9 cellular contexts compared by ENCODE assay signal in the genomic region with DNA sequence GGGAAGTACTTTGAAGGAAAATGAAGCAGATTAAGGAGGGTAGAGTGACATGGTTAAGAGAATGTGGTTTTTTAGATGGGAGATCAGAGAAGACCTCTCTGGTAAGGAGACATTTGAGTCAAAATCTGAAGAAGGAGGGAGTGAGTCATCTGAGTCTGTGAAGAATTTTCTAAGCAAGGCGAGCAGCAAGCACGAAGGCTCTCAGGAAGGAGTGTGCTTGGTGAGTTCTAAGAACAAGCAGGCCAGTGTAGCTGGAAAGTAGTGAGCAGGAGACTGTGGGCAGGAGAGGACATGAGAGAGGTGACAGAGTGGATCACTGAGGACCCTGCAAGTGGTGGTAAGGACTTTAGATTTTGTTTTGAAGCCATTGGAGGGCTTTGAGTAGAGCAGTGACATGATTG.
A peak's percentile ranks its signal among the peaks of the same experiment; 100 is the strongest.
DNase-seq lines count a peak whose midpoint lies in the region; ATAC-seq lines count a peak whose summit lies in the region.
"Had no signal": no experiment of that assay in that cellular context is flagged by ENCODE, and none has a peak within 500 bp of the region (broad histone marks: within the 10 kb centered on the region; RNA-seq: fewer than 3 reads in every experiment).

No MANE protein-coding gene starts in this region.

- peak; percentile 66 for DNase-seq in ELR (ENCODE audit: low read depth)
- peak; percentile 17 for DNase-seq in activated T-cell treated with anti-CD3 and anti-CD28 coated beads for 4 hours
- DNase-seq in renal cortical epithelial cell (ENCODE audit: low read depth), result peak; percentile 57
- DNase-seq in ecto neural progenitor cell (ENCODE audit: low spot score), result no peak
- DNase-seq in 8988T, result no peak
- DNase-seq in sciatic nerve (ENCODE audit: low spot score), result no peak
- DNase-seq in T1000 (lab: John Stamatoyannopoulos, UW), result no peak

- intact Hi-C loops in sciatic nerve (cut with DNase I), result no loop called here

- peak; percentile 78 for ATAC-seq in HG02884 (IDR thresholded peaks at IDR 0.05; ENCODE audit: unreplicated experiment)
- no peak for ATAC-seq in sciatic nerve
- ATAC-seq: HCT116 had no signal

Comparison
In these comparisons a context has a peak if more than half of its experiments do, and no peak if none do; other contexts are left out.
1. DNase-seq: peak in ELR (single experiment), activated T-cell treated with anti-CD3 and anti-CD28 coated beads for 4 hours (single experiment) and renal cortical epithelial cell (single experiment); none in ecto neural progenitor cell (single experiment), 8988T (single experiment), sciatic nerve (single experiment) and T1000 (single experiment).